In the genomic region with DNA sequence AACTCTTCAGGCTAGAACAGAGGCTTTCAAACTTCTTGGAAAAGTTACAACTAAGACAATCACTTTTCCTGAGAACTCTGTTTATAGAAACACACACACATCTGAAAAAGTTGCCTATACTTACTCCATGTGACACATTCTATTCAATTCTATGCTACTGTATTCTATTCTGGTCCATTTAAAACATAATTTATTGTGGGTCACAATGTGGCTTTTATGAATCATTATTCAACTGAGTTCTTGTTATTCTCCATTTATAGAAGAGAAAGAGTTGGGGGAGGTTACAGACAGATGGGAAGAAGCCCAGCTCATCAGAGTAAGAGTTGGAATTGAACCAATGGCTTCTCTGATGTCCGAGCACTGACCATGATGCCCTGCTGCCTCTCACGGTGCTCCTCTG, we compare ENCODE assay signal across 20 cellular contexts. TPM values are rescaled to one million over a fixed set of nuclear protein-coding genes. Genes with fewer than 3 reads are reported as not detected.
"Had no signal": no experiment of that assay in that cellular context is flagged by ENCODE, and none has a peak within 500 bp of the region (broad histone marks: within the 10 kb centered on the region; RNA-seq: fewer than 3 reads in every experiment).

No MANE protein-coding gene starts in this region.

- ATAC-seq: HepG2, Right ventricle myocardium inferior had no signal

- H3K27ac ChIP-seq: SJCRH30, SK-N-MC had no signal

- H3K4me3 ChIP-seq: MG63, SJCRH30, SK-N-MC had no signal

- DNase-seq: IMR-90, Karpas-422, KG1, MG63, NCI-H1092 treated with DMSO at 0.1 percent for 48 hours, NCI-H1436, NCI-H187, NCI-H2029, NCI-H2081 treated with DMSO at 0.1 percent for 48 hours, NCI-H2171, NCI-H345, NCI-H446 treated with DMSO at 0.1 percent for 48 hours, NCI-H510A treated with DMSO at 0.1 percent for 48 hours, NCI-H526 treated with DMSO at 0.1 percent for 48 hours, NCI-H748 treated with DMSO at 0.1 percent for 48 hours, SHP77 treated with DMSO at 0.1 percent for 48 hours, SJCRH30 had no signal

- H3K36me3 ChIP-seq: MG63, SJCRH30 had no signal

- H3K9me3 ChIP-seq: MG63, SJCRH30 had no signal

RNA-seq across cellular contexts. Expression of gene BCAS1, which starts 21.6 kb away (rescaled TPM):
- total RNA-seq: Right ventricle myocardium inferior had no signal
- polyA plus RNA-seq: IMR-90 had no signal
